12 cellular contexts compared by ENCODE assay signal in genomic region chr3:141049681-141050080, GRCh38. TPM values are rescaled to one million over a fixed set of nuclear protein-coding genes. Genes with fewer than 3 reads are reported as not detected.
DNase-seq lines count a peak whose midpoint lies in the region; ATAC-seq and TF ChIP-seq lines count a peak whose summit lies in the region.
"Had no signal": no experiment of that assay in that cellular context is flagged by ENCODE, and none has a peak within 500 bp of the region (broad histone marks: within the 10 kb centered on the region; RNA-seq: fewer than 3 reads in every experiment).

No MANE protein-coding gene starts in this region.

- no peaks in the 10 kb centered on the region for H3K27me3 ChIP-seq in BE2C

- no peaks in the 10 kb centered on the region for H3K9me3 ChIP-seq in BE2C
- no peaks in the 10 kb centered on the region for H3K9me3 ChIP-seq in OCI-LY7 (ENCODE audit: low read length)

- intact Hi-C loops in OCI-LY7 (cut with micrococcal nuclease; ENCODE audit: unreplicated experiment) = no loop called here

- H3K27ac ChIP-seq in OCI-LY7 (ENCODE audit: low read depth, low read length, poor library complexity, severe bottlenecking) = no peak overlapping the region

- POLR2A ChIA-PET in OCI-LY7 (lab: Charles Lee) = interaction anchor here (1.1 kb wide), 1 partner anchor 10 kb away, joined by 3 read pairs; no protein-coding TSS in a partner anchor

- no peaks in the 10 kb centered on the region for H4K20me1 ChIP-seq in OCI-LY7 (ENCODE audit: insufficient read depth, low read length)

- H3K79me2 ChIP-seq in OCI-LY7 (ENCODE audit: insufficient read depth, low read depth, low read length) = no peaks in the 10 kb centered on the region

- no peak overlapping the region for H3K4me3 ChIP-seq in BE2C (ENCODE audit: low read depth, low read length)
- H3K4me3 ChIP-seq in OCI-LY7 (ENCODE audit: low read depth, low read length, poor library complexity, severe bottlenecking) = no peak overlapping the region
- H3K4me3 ChIP-seq in fibroblast of pulmonary artery (replicated peaks; ENCODE audit: low read depth, low read length) = no peak overlapping the region

- CTCF ChIA-PET in OCI-LY7 (lab: Charles Lee; ENCODE audit: unreplicated experiment) = no interaction called here

- DNase-seq in BE2C (peak; percentile 71), OCI-LY7 (ENCODE audit: low spot score) (no peak), fibroblast of pulmonary artery (ENCODE audit: low read depth) (no peak), NCI-H1417 treated with DMSO at 0.1 percent for 48 hours (lab: John Stamatoyannopoulos, UW) (no peak), DMS79 (lab: John Stamatoyannopoulos, UW) (no peak)
- DNase-seq: activated effector memory CD4-positive, alpha-beta T cell treated with Interleukin-2 at 50 U/mL for 16 hours; effector memory CD8-positive, alpha-beta T cell; NCI-H2107 had no signal

- TF ChIP-seq CTCF in BE2C (IDR thresholded peaks at IDR 0.05; ENCODE audit: low read depth, low read length) (peak; percentile 83), GM12872 (IDR thresholded peaks at IDR 0.05; ENCODE audit: insufficient read depth, low read depth, low read length) (0 out of 3 replicates have a peak, but pooled peaks have one; percentile 11), OCI-LY7 (conservative IDR thresholded peaks at IDR 0.05; ENCODE audit: low read length) (peak; percentile 46), fibroblast of pulmonary artery (IDR thresholded peaks at IDR 0.05; ENCODE audit: low read length, missing control alignments) (peak; percentile 1)

- H3K36me3 ChIP-seq in BE2C = no peaks in the 10 kb centered on the region
- no peaks in the 10 kb centered on the region for H3K36me3 ChIP-seq in OCI-LY7 (ENCODE audit: insufficient read depth, low read length)

- no peak overlapping the region for H3K4me2 ChIP-seq in OCI-LY7 (ENCODE audit: low read length)

- H2AFZ ChIP-seq in OCI-LY7 (ENCODE audit: low read length) = no peak overlapping the region

- H3K4me1 ChIP-seq in BE2C = peaks cover 10% of the 10 kb centered on the region
- H3K4me1 ChIP-seq in OCI-LY7 (ENCODE audit: insufficient read depth, low read length, poor library complexity, severe bottlenecking) = no peaks in the 10 kb centered on the region

- H3K9me2 ChIP-seq in OCI-LY7 (ENCODE audit: insufficient read depth, low read length) = no peaks in the 10 kb centered on the region

- BruUV-seq in OCI-LY7 (replicated peaks; lab: Mats Ljungman, UMichigan) = no TSS peak

- ATAC-seq in HG03442 (IDR thresholded peaks at IDR 0.05; ENCODE audit: unreplicated experiment) = no peak
- ATAC-seq in HG02970 (IDR thresholded peaks at IDR 0.05; ENCODE audit: low FRiP score, unreplicated experiment) = no peak
- ATAC-seq: effector memory CD8-positive, alpha-beta T cell had no signal

RNA-seq across cellular contexts. Expression of gene SPSB4, which starts 1.5 kb away (rescaled TPM):
- 14.1 TPM for polyA plus RNA-seq in BE2C (2012; ENCODE audit: insufficient read depth, insufficient read length, low read depth)
- total RNA-seq in OCI-LY7 (2014; rRNA removed; shearing (Covaris generic)) = not detected in 2 replicates
- total RNA-seq in OCI-LY7 (2022) = not detected in 2 replicates
- total RNA-seq: T-helper 2 cell treated with Interferon-gamma antibody and Interleukin-4, amounts not matched to agents 100 ng/mL and 5 ng/mL, for 36 hours had no signal

Comparison
In these comparisons a context has a peak if more than half of its experiments do, and no peak if none do; other contexts are left out.
1. CTCF ChIP-seq: peak in every context shown above with its lines; median percentile 83 in BE2C; 46 in OCI-LY7; 11 in GM12872; 1 in fibroblast of pulmonary artery.